In the genomic region with DNA sequence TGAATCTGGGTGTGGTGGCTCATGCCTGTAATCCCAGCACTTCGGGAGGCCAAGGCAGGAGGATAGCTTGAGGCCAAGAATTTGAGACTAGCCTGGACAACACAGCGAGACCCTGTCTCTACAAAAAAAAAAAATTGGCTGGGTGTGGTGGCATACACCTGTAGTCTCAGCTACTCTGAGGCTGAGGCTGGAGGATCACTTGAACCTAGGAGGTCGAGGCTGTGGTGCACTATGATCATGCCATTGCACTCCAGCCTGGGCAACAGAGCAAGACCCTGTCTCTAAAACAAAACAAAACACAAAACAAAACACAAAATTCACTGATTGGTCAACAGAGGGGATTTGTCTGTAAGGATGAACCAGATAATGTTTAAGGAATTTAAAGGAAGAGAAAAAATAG, we compare ENCODE assay signal across 21 cellular contexts.
DNase-seq lines count a peak whose midpoint lies in the region; ATAC-seq lines count a peak whose summit lies in the region.
"Had no signal": no experiment of that assay in that cellular context is flagged by ENCODE, and none has a peak within 500 bp of the region (broad histone marks: within the 10 kb centered on the region; RNA-seq: fewer than 3 reads in every experiment).

No MANE protein-coding gene starts in this region.

- peaks cover 78% of the 10 kb centered on the region for H3K4me1 Mint-ChIP-seq in activated CD4-positive, alpha-beta T cell treated with anti-CD3 and anti-CD28 coated beads for 36 hours
- peaks cover 83% of the 10 kb centered on the region for H3K4me1 Mint-ChIP-seq in activated naive CD8-positive, alpha-beta T cell (ENCODE audit: low read depth)
- peaks cover 49 to 60% of the 10 kb centered on the region in 2 donors for H3K4me1 Mint-ChIP-seq in natural killer cell treated with Interleukin-12 subunit alpha and Interleukin-12 subunit beta and Interleukin-15 and Interleukin-18, amount 100 ng/mL, for 72 hours (ENCODE audit: low read depth in 2 of 2)

- no peaks in the 10 kb centered on the region for H3K9me3 Mint-ChIP-seq in activated CD4-positive, alpha-beta T cell treated with anti-CD3 and anti-CD28 coated beads for 36 hours (ENCODE audit: low read depth)
- H3K9me3 Mint-ChIP-seq in activated naive CD8-positive, alpha-beta T cell (ENCODE audit: low read depth): no peaks in the 10 kb centered on the region
- no peaks in the 10 kb centered on the region for H3K9me3 Mint-ChIP-seq in natural killer cell treated with Interleukin-12 subunit alpha and Interleukin-12 subunit beta and Interleukin-15 and Interleukin-18, amount 100 ng/mL, for 72 hours
- H3K9me3 Mint-ChIP-seq: dendritic cell treated with granulocyte-macrophage colony-stimulating factor and Interleukin-4, amounts not matched to agents 40 ng/mL and 50 ng/mL, for 4 days; memory B cell; stimulated activated memory B cell treated with anti-CD40 and anti-IgM and Interleukin-4, amounts not matched to agents 10 μg/mL and 1 μg/mL and 100 μg/mL, for 72 hours had no signal

- peak overlapping the region; percentile 9 for H3K4me3 ChIP-seq in Jurkat, Clone E6-1 (ENCODE audit: low read length)
- H3K4me3 ChIP-seq: sigmoid colon had no signal

- peaks cover 39% of the 10 kb centered on the region for H3K36me3 Mint-ChIP-seq in activated CD4-positive, alpha-beta T cell treated with anti-CD3 and anti-CD28 coated beads for 36 hours (ENCODE audit: low read depth)
- H3K36me3 Mint-ChIP-seq in activated naive CD8-positive, alpha-beta T cell: peaks cover 29% of the 10 kb centered on the region
- peaks cover 8% of the 10 kb centered on the region for H3K36me3 Mint-ChIP-seq in natural killer cell treated with Interleukin-12 subunit alpha and Interleukin-12 subunit beta and Interleukin-15 and Interleukin-18, amount 100 ng/mL, for 72 hours

- no peak for DNase-seq in activated CD4-positive, alpha-beta T cell treated with anti-CD3 and anti-CD28 coated beads for 36 hours
- no peak for DNase-seq in activated CD4-positive, alpha-beta T cell treated with anti-CD3 and anti-CD28 coated beads, Interleukin-2, amount 50 U/mL, for 4 hours
- no peak for DNase-seq in Jurkat, Clone E6-1 (ENCODE audit: low read depth, low spot score)
- DNase-seq in natural killer cell treated with Interleukin-12 subunit alpha and Interleukin-12 subunit beta and Interleukin-15 and Interleukin-18, amount 100 ng/mL, for 72 hours (ENCODE audit: low spot score): no peak
- no peak for DNase-seq in posterior cingulate gyrus
- DNase-seq: BE2C, foreskin keratinocyte, kidney glomerular epithelial cell, MM.1S, NCI-H1436 treated with DMSO at 0.1 percent for 48 hours, NCI-H2171 treated with DMSO at 0.1 percent for 48 hours, NCI-H774, SHP77, sigmoid colon, WERI-Rb-1 had no signal

- H3K4me3 Mint-ChIP-seq in activated CD4-positive, alpha-beta T cell treated with anti-CD3 and anti-CD28 coated beads for 36 hours: peak overlapping the region; percentile 26
- H3K4me3 Mint-ChIP-seq in activated naive CD8-positive, alpha-beta T cell: peak overlapping the region; percentile 72
- H3K4me3 Mint-ChIP-seq in natural killer cell treated with Interleukin-12 subunit alpha and Interleukin-12 subunit beta and Interleukin-15 and Interleukin-18, amount 100 ng/mL, for 72 hours: peak overlapping the region; percentile 18
- H3K4me3 Mint-ChIP-seq: dendritic cell treated with granulocyte-macrophage colony-stimulating factor and Interleukin-4, amounts not matched to agents 40 ng/mL and 50 ng/mL, for 4 days; memory B cell; stimulated activated memory B cell treated with anti-CD40 and anti-IgM and Interleukin-4, amounts not matched to agents 10 μg/mL and 1 μg/mL and 100 μg/mL, for 72 hours had no signal

- POLR2A ChIA-PET in activated CD4-positive, alpha-beta T cell treated with anti-CD3 and anti-CD28 coated beads for 36 hours (lab: Charles Lee): interaction anchor here (0.7 to 1.4 kb wide), 2 partner anchors 21 to 112 kb away, joined by 3 to 8 read pairs; no protein-coding TSS in a partner anchor

- intact Hi-C loops in activated CD4-positive, alpha-beta T cell treated with anti-CD3 and anti-CD28 coated beads for 36 hours (cut with DNase I, micrococcal nuclease): loop anchor here (1.0 to 2.0 kb wide), 4 partner anchors 14 to 114 kb away; a partner anchor contains a TSS
- intact Hi-C loops in posterior cingulate gyrus (cut with DNase I): no loop called here

- no peak for ATAC-seq in activated CD4-positive, alpha-beta T cell treated with anti-CD3 and anti-CD28 coated beads for 36 hours
- no peak for ATAC-seq in natural killer cell treated with Interleukin-12 subunit alpha and Interleukin-12 subunit beta and Interleukin-15 and Interleukin-18, amount 100 ng/mL, for 72 hours
- ATAC-seq in GM21528 (IDR thresholded peaks at IDR 0.05; ENCODE audit: low FRiP score, unreplicated experiment) (no peak), GM21515 (IDR thresholded peaks at IDR 0.05; ENCODE audit: unreplicated experiment) (no peak)
- ATAC-seq: foreskin keratinocyte; stimulated activated memory B cell treated with anti-CD40 and anti-IgM and Interleukin-4, amounts not matched to agents 10 μg/mL and 1 μg/mL and 100 μg/mL, for 72 hours had no signal

- H3K27me3 Mint-ChIP-seq in activated CD4-positive, alpha-beta T cell treated with anti-CD3 and anti-CD28 coated beads for 36 hours: no peaks in the 10 kb centered on the region
- H3K27me3 Mint-ChIP-seq in activated naive CD8-positive, alpha-beta T cell: no peaks in the 10 kb centered on the region
- no peaks in the 10 kb centered on the region for H3K27me3 Mint-ChIP-seq in natural killer cell treated with Interleukin-12 subunit alpha and Interleukin-12 subunit beta and Interleukin-15 and Interleukin-18, amount 100 ng/mL, for 72 hours
- H3K27me3 Mint-ChIP-seq: dendritic cell treated with granulocyte-macrophage colony-stimulating factor and Interleukin-4, amounts not matched to agents 40 ng/mL and 50 ng/mL, for 4 days; memory B cell; stimulated activated memory B cell treated with anti-CD40 and anti-IgM and Interleukin-4, amounts not matched to agents 10 μg/mL and 1 μg/mL and 100 μg/mL, for 72 hours had no signal

- peak overlapping the region; percentile 92 for H3K27ac Mint-ChIP-seq in activated CD4-positive, alpha-beta T cell treated with anti-CD3 and anti-CD28 coated beads for 36 hours
- peak overlapping the region; percentile 94 for H3K27ac Mint-ChIP-seq in activated naive CD8-positive, alpha-beta T cell
- H3K27ac Mint-ChIP-seq in natural killer cell treated with Interleukin-12 subunit alpha and Interleukin-12 subunit beta and Interleukin-15 and Interleukin-18, amount 100 ng/mL, for 72 hours: peak overlapping the region; percentile 68 to 76
- H3K27ac Mint-ChIP-seq: dendritic cell treated with granulocyte-macrophage colony-stimulating factor and Interleukin-4, amounts not matched to agents 40 ng/mL and 50 ng/mL, for 4 days; stimulated activated memory B cell treated with anti-CD40 and anti-IgM and Interleukin-4, amounts not matched to agents 10 μg/mL and 1 μg/mL and 100 μg/mL, for 72 hours had no signal

- CTCF ChIA-PET in activated CD4-positive, alpha-beta T cell treated with anti-CD3 and anti-CD28 coated beads for 36 hours (lab: Charles Lee): interaction anchor here (1.0 to 2.5 kb wide), 4 partner anchors 15 to 162 kb away, joined by 3 to 10 read pairs (median 5); a partner anchor contains a TSS

Comparison
In these comparisons a context has a peak if more than half of its experiments do, and no peak if none do; other contexts are left out.
1. H3K4me3 Mint-ChIP-seq: peak in every context shown above with its lines; median percentile 72 in activated naive CD8-positive, alpha-beta T cell; 26 in activated CD4-positive, alpha-beta T cell treated with anti-CD3 and anti-CD28 coated beads for 36 hours; 18 in natural killer cell treated with Interleukin-12 subunit alpha and Interleukin-12 subunit beta and Interleukin-15 and Interleukin-18, amount 100 ng/mL, for 72 hours.